29 cellular contexts compared by ENCODE assay signal in the genomic region with DNA sequence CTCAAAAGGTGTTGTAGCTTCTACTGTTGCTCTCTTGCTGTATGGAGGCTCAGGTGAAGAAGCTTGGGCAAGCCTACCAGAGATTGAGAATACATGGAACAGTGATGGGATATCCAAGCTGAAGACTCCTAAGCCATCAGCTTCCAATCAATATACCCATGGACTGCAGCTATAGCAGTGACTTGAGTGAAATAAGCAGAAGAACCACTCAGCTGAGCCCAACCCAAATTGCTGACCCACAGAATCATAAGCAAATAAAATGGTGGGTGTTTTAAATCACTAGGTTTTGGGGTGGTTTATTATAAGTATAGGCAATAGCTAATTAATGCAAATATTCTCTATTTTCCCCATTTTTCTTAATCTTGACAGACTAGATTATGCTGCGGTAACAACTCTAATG.
"Had no signal": no experiment of that assay in that cellular context is flagged by ENCODE, and none has a peak within 500 bp of the region (broad histone marks: within the 10 kb centered on the region; RNA-seq: fewer than 3 reads in every experiment).

No MANE protein-coding gene starts in this region.

- H3K4me3 Mint-ChIP-seq: dendritic cell treated with granulocyte-macrophage colony-stimulating factor and Interleukin-4, amounts not matched to agents 40 ng/mL and 50 ng/mL, for 4 days; effector memory CD8-positive, alpha-beta T cell; endodermal cell had no signal

- H3K9me3 Mint-ChIP-seq: effector memory CD8-positive, alpha-beta T cell had no signal

- H3K36me3 ChIP-seq: colonic mucosa, esophagus muscularis mucosa, esophagus squamous epithelium, gastrocnemius medialis, gastroesophageal sphincter, heart left ventricle, heart right ventricle had no signal

- DNase-seq: colonic mucosa; cortex of kidney; dermis blood vessel endothelial cell; dorsolateral prefrontal cortex; effector CD4-positive, alpha-beta T cell; effector CD8-positive, alpha-beta T cell; effector memory CD4-positive, alpha-beta T cell; effector memory CD8-positive, alpha-beta T cell; endodermal cell; erythroblast; esophagus squamous epithelium; foreskin fibroblast; foreskin keratinocyte; foreskin melanocyte; gastrocnemius medialis; glutamatergic neuron; head of caudate nucleus; heart left ventricle; heart right ventricle had no signal

- ATAC-seq: effector memory CD8-positive, alpha-beta T cell; esophagus mucosa; foreskin keratinocyte; gastrocnemius medialis; gastroesophageal sphincter; heart left ventricle; heart right ventricle had no signal

- H3K4me3 ChIP-seq: colonic mucosa, coronary artery, dorsolateral prefrontal cortex, esophagus muscularis mucosa, esophagus squamous epithelium, gastrocnemius medialis, gastroesophageal sphincter, heart left ventricle, heart right ventricle had no signal

- H3K9me3 ChIP-seq: colonic mucosa, gastrocnemius medialis had no signal

- H3K27ac Mint-ChIP-seq: dendritic cell treated with granulocyte-macrophage colony-stimulating factor and Interleukin-4, amounts not matched to agents 40 ng/mL and 50 ng/mL, for 4 days; effector memory CD8-positive, alpha-beta T cell; endodermal cell had no signal

- H3K27me3 ChIP-seq: colonic mucosa, esophagus muscularis mucosa, esophagus squamous epithelium, foreskin keratinocyte, gastrocnemius medialis, gastroesophageal sphincter, heart left ventricle, heart right ventricle had no signal

- H3K4me1 ChIP-seq: colonic mucosa, esophagus muscularis mucosa, esophagus squamous epithelium, foreskin keratinocyte, gastrocnemius medialis, gastroesophageal sphincter, heart left ventricle, heart right ventricle had no signal

- FAIRE-seq: colon, endometrium, endothelial cell of umbilical vein, frontal cortex had no signal

- H3K27me3 Mint-ChIP-seq: dendritic cell treated with granulocyte-macrophage colony-stimulating factor and Interleukin-4, amounts not matched to agents 40 ng/mL and 50 ng/mL, for 4 days; effector memory CD8-positive, alpha-beta T cell had no signal

- H3K27ac ChIP-seq: colonic mucosa, coronary artery, dorsolateral prefrontal cortex, epithelial cell of prostate, esophagus muscularis mucosa, esophagus squamous epithelium, foreskin keratinocyte, gastrocnemius medialis, gastroesophageal sphincter, heart left ventricle, heart right ventricle had no signal
